In genomic region chr4:89039735-89040338, GRCh38 we compare ENCODE assay signal across 25 cellular contexts. TPM values are rescaled to one million over a fixed set of nuclear protein-coding genes. Genes with fewer than 3 reads are reported as not detected.
DNase-seq lines count a peak whose midpoint lies in the region; ATAC-seq, FAIRE-seq and TF ChIP-seq lines count a peak whose summit lies in the region.
"Had no signal": no experiment of that assay in that cellular context is flagged by ENCODE, and none has a peak within 500 bp of the region (broad histone marks: within the 10 kb centered on the region; RNA-seq: fewer than 3 reads in every experiment).

No MANE protein-coding gene starts in this region.

- CTCF ChIA-PET in K562 (lab: Yijun Ruan, JAX; ENCODE audit: low intra/inter-chr PET ratio), result no interaction called here

- no peak overlapping the region for H3K4me3 ChIP-seq in AG10803 (ENCODE audit: low read length)
- no peak overlapping the region for H3K4me3 ChIP-seq in K562
- H3K4me3 ChIP-seq in fibroblast of villous mesenchyme (ENCODE audit: low read depth, low read length), result no peak overlapping the region
- H3K4me3 ChIP-seq: GM23248 had no signal

- TF ChIP-seq RAD21 in Ishikawa (IDR thresholded peaks at IDR 0.05; ENCODE audit: low read depth), result no peak
- TF ChIP-seq RAD21 in K562 (CRISPR knock-in tag; conservative IDR thresholded peaks at IDR 0.05 in 1 of 2, IDR thresholded peaks at IDR 0.05 in 1 of 2), result 0 out of 4 replicates have a peak, but pooled peaks of 1 of the 2 experiments have one; percentile 5

- no peak for TF ChIP-seq EP300 in Ishikawa (IDR thresholded peaks at IDR 0.05; ENCODE audit: borderline replicate concordance)
- peak; percentile 61 for TF ChIP-seq EP300 in K562 (IDR thresholded peaks at IDR 0.05; ENCODE audit: low read length)

- no peaks in the 10 kb centered on the region for H3K27me3 ChIP-seq in K562 (ENCODE audit: control insufficient read depth in 2 of 2, insufficient read depth in 2 of 2, low read length in 2 of 2)

- H3K27ac ChIP-seq in K562 (ENCODE audit: extremely low read depth, low read depth, low read length), result no peak overlapping the region
- H3K27ac ChIP-seq: GM23248 had no signal

- DNase-seq in AG10803 (ENCODE audit: low read depth) (peak; percentile 50), K562 (ENCODE audit: extremely low read depth in 1 of 4, low spot score in 3 of 4) (no peak), fibroblast of villous mesenchyme (ENCODE audit: low read depth) (peak; percentile 30), NCI-H2081 treated with DMSO at 0.1 percent for 48 hours (lab: John Stamatoyannopoulos, UW) (no peak), DMS114 treated with DMSO at 0.1 percent for 48 hours (lab: John Stamatoyannopoulos, UW; ENCODE audit: unreplicated experiment) (no peak)
- DNase-seq: C1 segment of cervical spinal cord; CD8-positive, alpha-beta T cell; DMS153; GM23248; H9; MM.1S; NCI-H1048; NCI-H1417 treated with DMSO at 0.1 percent for 48 hours; NCI-H187; NCI-H2107; NCI-H2227 treated with DMSO at 0.1 percent for 48 hours; NCI-H510A; SIG-M5; T-cell had no signal

- no peak overlapping the region for H2AFZ ChIP-seq in K562 (ENCODE audit: low read depth, low read length)
- H2AFZ ChIP-seq: GM23248 had no signal

- no peaks in the 10 kb centered on the region for H3K4me1 ChIP-seq in K562 (replicated peaks in 1 of 2; ENCODE audit: control insufficient read depth in 2 of 2, insufficient read depth in 2 of 2, low read length in 2 of 2)

- no peak for TF ChIP-seq POLR2A in K562 (conservative IDR thresholded peaks at IDR 0.05)

- peaks cover 57% of the 10 kb centered on the region for H3K79me2 ChIP-seq in K562 (ENCODE audit: control insufficient read depth, insufficient read depth, low read length)

- 0 out of 3 replicates have a peak, but pooled peaks cover 4% of the 10 kb centered on the region for H3K36me3 ChIP-seq in K562 (ENCODE audit: control insufficient read depth, insufficient read depth, low read length)

- ATAC-seq in K562 (peak; percentile 74), HG03565 (IDR thresholded peaks at IDR 0.05; ENCODE audit: unreplicated experiment) (no peak)
- ATAC-seq: CD8-positive, alpha-beta T cell; Panc1; SK-N-SH treated with all-trans-retinoic acid at 6 μM for 48 hours; T-cell had no signal

- no TSS peak for BruUV-seq in K562 (replicated peaks; lab: Mats Ljungman, UMichigan)

- TF ChIP-seq CTCF in AG10803 (conservative IDR thresholded peaks at IDR 0.05; ENCODE audit: low read length) (no peak), K562 (IDR thresholded peaks at IDR 0.05 in 2 of 3, conservative IDR thresholded peaks at IDR 0.05 in 1 of 3; ENCODE audit: insufficient read depth in 2 of 3, low read depth in 1 of 3, low read length in 3 of 3) (no peak), fibroblast of villous mesenchyme (IDR thresholded peaks at IDR 0.05; ENCODE audit: insufficient read depth, low read depth, low read length) (no peak)

- H3K9me1 ChIP-seq in K562 (ENCODE audit: control insufficient read depth, insufficient read depth, low read length), result no peaks in the 10 kb centered on the region

- H3K9ac ChIP-seq in K562 (ENCODE audit: insufficient read depth in 1 of 2, low read depth in 2 of 2, low read length in 2 of 2), result no peak overlapping the region
- H3K9ac ChIP-seq: GM23248 had no signal

- in situ Hi-C loops in K562 (cut with MboI), result no loop called here

- FAIRE-seq in K562 (lab: Jason Lieb, UNC), result no peak
- FAIRE-seq: G401.6, GM12892 had no signal

- peaks cover 6% of the 10 kb centered on the region for H3K9me3 ChIP-seq in K562 (replicated peaks; ENCODE audit: control insufficient read depth, insufficient read depth, low read depth, low read length)

- POLR2A ChIA-PET in K562 (lab: Yijun Ruan, JAX), result interaction anchor here (1.0 kb wide), 1 partner anchor 10 kb away, joined by 5 read pairs; no protein-coding TSS in a partner anchor

- H3K4me2 ChIP-seq in K562 (ENCODE audit: insufficient read depth, low read length), result no peak overlapping the region

- no peaks in the 10 kb centered on the region for H4K20me1 ChIP-seq in K562 (replicated peaks; ENCODE audit: control insufficient read depth, insufficient read depth, low read length)

- WGBS in K562 (ENCODE audit: insufficient coverage, low coverage, missing lambda C conversion rate), result 41% methylated on average over 4 of the region's 4 CpGs

- intact Hi-C loops in K562 (cut with micrococcal nuclease), result no loop called here

TF ChIP-seq in Ishikawa, 13 proteins besides CTCF, POLR2A, EP300 and RAD21:
- TF ChIP-seq TCF12 (IDR thresholded peaks at IDR 0.05; ENCODE audit: low read depth), result no peak
- TF ChIP-seq TAF1 (IDR thresholded peaks at IDR 0.05; ENCODE audit: low read depth), result no peak
- TF ChIP-seq CREB1 (IDR thresholded peaks at IDR 0.05; ENCODE audit: low read depth), result no peak
- TF ChIP-seq CEBPB (IDR thresholded peaks at IDR 0.05), result 0 out of 2 replicates have a peak, but pooled peaks have one; percentile 11
- no peak for TF ChIP-seq YY1 (IDR thresholded peaks at IDR 0.05; ENCODE audit: low read depth)
- TF ChIP-seq EGR1 (IDR thresholded peaks at IDR 0.05), result no peak
- no peak for TF ChIP-seq NFIC (IDR thresholded peaks at IDR 0.05)

TF ChIP-seq in K562, 482 proteins besides CTCF, POLR2A, EP300 and RAD21 (continues in another document):
- TF ChIP-seq ZNF197 (CRISPR knock-in tag; IDR thresholded peaks at IDR 0.05; ENCODE audit: low read depth) (no peak), TEAD4 (IDR thresholded peaks at IDR 0.05; ENCODE audit: low read length) (no peak), TEAD4 (CRISPR knock-in tag; IDR thresholded peaks at IDR 0.05; ENCODE audit: borderline replicate concordance) (no peak), SREBF2 (CRISPR knock-in tag; IDR thresholded peaks at IDR 0.05) (no peak), SMAD4 (CRISPR knock-in tag; conservative IDR thresholded peaks at IDR 0.05) (peak; percentile 22; the same call in 1 of the 2 replicates), ETS2 (tag; IDR thresholded peaks at IDR 0.05; ENCODE audit: borderline replicate concordance, poor library complexity, severe bottlenecking) (no peak), TAF1 (IDR thresholded peaks at IDR 0.05; ENCODE audit: control insufficient read depth, extremely low read depth, insufficient read depth, low read length, severe bottlenecking) (no peak), CBX1 (IDR thresholded peaks at IDR 0.05; ENCODE audit: low read depth) (no peak), CXXC5 (CRISPR knock-in tag; IDR thresholded peaks at IDR 0.05) (0 out of 2 replicates have a peak, but pooled peaks have one; percentile 34)
- TF ChIP-seq, protein P1, sequence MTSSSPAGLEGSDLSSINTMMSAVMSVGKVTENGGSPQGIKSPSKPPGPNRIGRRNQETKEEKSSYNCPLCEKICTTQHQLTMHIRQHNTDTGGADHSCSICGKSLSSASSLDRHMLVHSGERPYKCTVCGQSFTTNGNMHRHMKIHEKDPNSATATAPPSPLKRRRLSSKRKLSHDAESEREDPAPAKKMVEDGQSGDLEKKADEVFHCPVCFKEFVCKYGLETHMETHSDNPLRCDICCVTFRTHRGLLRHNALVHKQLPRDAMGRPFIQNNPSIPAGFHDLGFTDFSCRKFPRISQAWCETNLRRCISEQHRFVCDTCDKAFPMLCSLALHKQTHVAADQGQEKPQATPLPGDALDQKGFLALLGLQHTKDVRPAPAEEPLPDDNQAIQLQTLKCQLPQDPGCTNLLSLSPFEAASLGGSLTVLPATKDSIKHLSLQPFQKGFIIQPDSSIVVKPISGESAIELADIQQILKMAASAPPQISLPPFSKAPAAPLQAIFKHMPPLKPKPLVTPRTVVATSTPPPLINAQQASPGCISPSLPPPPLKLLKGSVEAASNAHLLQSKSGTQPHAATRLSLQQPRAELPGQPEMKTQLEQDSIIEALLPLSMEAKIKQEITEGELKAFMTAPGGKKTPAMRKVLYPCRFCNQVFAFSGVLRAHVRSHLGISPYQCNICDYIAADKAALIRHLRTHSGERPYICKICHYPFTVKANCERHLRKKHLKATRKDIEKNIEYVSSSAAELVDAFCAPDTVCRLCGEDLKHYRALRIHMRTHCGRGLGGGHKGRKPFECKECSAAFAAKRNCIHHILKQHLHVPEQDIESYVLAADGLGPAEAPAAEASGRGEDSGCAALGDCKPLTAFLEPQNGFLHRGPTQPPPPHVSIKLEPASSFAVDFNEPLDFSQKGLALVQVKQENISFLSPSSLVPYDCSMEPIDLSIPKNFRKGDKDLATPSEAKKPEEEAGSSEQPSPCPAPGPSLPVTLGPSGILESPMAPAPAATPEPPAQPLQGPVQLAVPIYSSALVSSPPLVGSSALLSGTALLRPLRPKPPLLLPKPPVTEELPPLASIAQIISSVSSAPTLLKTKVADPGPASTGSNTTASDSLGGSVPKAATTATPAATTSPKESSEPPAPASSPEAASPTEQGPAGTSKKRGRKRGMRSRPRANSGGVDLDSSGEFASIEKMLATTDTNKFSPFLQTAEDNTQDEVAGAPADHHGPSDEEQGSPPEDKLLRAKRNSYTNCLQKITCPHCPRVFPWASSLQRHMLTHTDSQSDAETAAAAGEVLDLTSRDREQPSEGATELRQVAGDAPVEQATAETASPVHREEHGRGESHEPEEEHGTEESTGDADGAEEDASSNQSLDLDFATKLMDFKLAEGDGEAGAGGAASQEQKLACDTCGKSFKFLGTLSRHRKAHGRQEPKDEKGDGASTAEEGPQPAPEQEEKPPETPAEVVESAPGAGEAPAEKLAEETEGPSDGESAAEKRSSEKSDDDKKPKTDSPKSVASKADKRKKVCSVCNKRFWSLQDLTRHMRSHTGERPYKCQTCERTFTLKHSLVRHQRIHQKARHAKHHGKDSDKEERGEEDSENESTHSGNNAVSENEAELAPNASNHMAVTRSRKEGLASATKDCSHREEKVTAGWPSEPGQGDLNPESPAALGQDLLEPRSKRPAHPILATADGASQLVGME (CRISPR knock-in tag; IDR thresholded peaks at IDR 0.05), result no peak

RNA-seq across cellular contexts. Expression of gene FAM13A, which starts 17.1 kb away (rescaled TPM):
- total RNA-seq in K562 (2011; cell fraction: chromatin; rRNA removed; ENCODE audit: low replicate concordance), result 69.5 and 141 TPM in 2 replicates
- 25.3 and 29.7 TPM in 2 replicates for total RNA-seq in K562 (2011; cell fraction: nucleolus; rRNA removed)
- total RNA-seq in K562 (2011; cell fraction: nucleoplasm; rRNA removed), result 54.5 and 79.6 TPM in 2 replicates
- total RNA-seq in K562 (2014; rRNA removed) (11.3 and 15.5 TPM in 2 replicates), K562 (2014; rRNA removed; fragmentation: Illumina TruSeq; extraction: Trizol) (22.3 and 23.1 TPM in 2 replicates), K562 (2015; rRNA removed; fragmentation: Illumina TruSeq; extraction: Trizol) (15.9 and 18.5 TPM in 2 replicates), K562 (2021) (13.7 and 14.1 TPM in 2 replicates), fibroblast of villous mesenchyme (16.1 and 34.1 TPM in 2 replicates)
- polyA plus RNA-seq in K562 (2011; rRNA removed) (23.3 and 41.9 TPM in 2 replicates), K562 (2014; fragmentation: Illumina TruSeq; extraction: Trizol) (13.1 and 14.7 TPM in 2 replicates), K562 (2014; fragmentation: Nextera tagmentation; extraction: Ambion mirVana) (10 to 100 TPM; 14.4 to 15.3 TPM), K562 (2014; rRNA removed) (12.1 and 12.8 TPM in 2 replicates)
- polyA plus RNA-seq in K562 (2011; cell fraction: cytosol; rRNA removed), result 7.1 and 23.1 TPM in 2 replicates
- 32.1 and 73.5 TPM in 2 replicates for polyA plus RNA-seq in K562 (2011; cell fraction: nucleus; rRNA removed)
- 11.7 and 13.0 TPM in 2 replicates for polyA plus RNA-seq in K562 (2012)
- polyA minus RNA-seq in K562 (2011; rRNA and poly(A)+ RNA removed), result 50.1 and 111 TPM in 2 replicates
- 7.6 and 17.4 TPM in 2 replicates for polyA minus RNA-seq in K562 (2011; cell fraction: cytosol; rRNA and poly(A)+ RNA removed)
- polyA minus RNA-seq in K562 (2011; cell fraction: nucleus; rRNA and poly(A)+ RNA removed), result 56.5 and 184 TPM in 2 replicates

Comparison
In these comparisons a context has a peak if more than half of its experiments do, and no peak if none do; other contexts are left out.
1. DNase-seq: peak in AG10803 (single experiment) and fibroblast of villous mesenchyme (single experiment); none in K562 (0 of 4), NCI-H2081 treated with DMSO at 0.1 percent for 48 hours (single experiment) and DMS114 treated with DMSO at 0.1 percent for 48 hours (single experiment).